ENCODE assay signal across 1 cellular context in genomic region chr1:226309398-226310122, GRCh38.
A peak's percentile ranks its signal among the peaks of the same experiment; 100 is the strongest.
TF ChIP-seq lines count a peak whose summit lies in the region.

No MANE protein-coding gene starts in this region.

TF ChIP-seq in HEK293, 187 proteins besides CTCF, POLR2A, EP300 and RAD21 (continued from another document):
- TF ChIP-seq ZNF501 (tag by site-specific recombination; IDR thresholded peaks at IDR 0.05) (peak; percentile 95), ZNF623 (tag by site-specific recombination; IDR thresholded peaks at IDR 0.05) (no peak), ZNF184 (tag by site-specific recombination; IDR thresholded peaks at IDR 0.05) (no peak; the same call in 1 of the 2 replicates), ZNF585B (tag by site-specific recombination; IDR thresholded peaks at IDR 0.05) (no peak), SETDB1 (IDR thresholded peaks at IDR 0.05; ENCODE audit: insufficient read length, low read length) (no peak), ZNF302 (tag by site-specific recombination; IDR thresholded peaks at IDR 0.05; ENCODE audit: low read depth) (no peak), ZNF350 (tag by site-specific recombination; IDR thresholded peaks at IDR 0.05) (no peak), ZNF449 (tag by site-specific recombination; IDR thresholded peaks at IDR 0.05) (peak; percentile 63), ZSCAN4 (tag by site-specific recombination; IDR thresholded peaks at IDR 0.05) (no peak; the same call in 1 of the 2 replicates), ZNF274 (IDR thresholded peaks at IDR 0.05; ENCODE audit: low read length) (no peak), ZNF274 (tag by site-specific recombination; IDR thresholded peaks at IDR 0.05; ENCODE audit: borderline replicate concordance) (no peak), ZNF654 (tag by site-specific recombination; IDR thresholded peaks at IDR 0.05; ENCODE audit: low read depth) (no peak), ZNF18 (tag by site-specific recombination; IDR thresholded peaks at IDR 0.05) (no peak; the same call in 1 of the 2 replicates), ZNF175 (tag by site-specific recombination; IDR thresholded peaks at IDR 0.05) (no peak), ZNF571 (tag by site-specific recombination; IDR thresholded peaks at IDR 0.05) (no peak), ZNF518A (tag by site-specific recombination; conservative IDR thresholded peaks at IDR 0.05; ENCODE audit: low read depth) (peak; percentile 31; the same call in 1 of the 2 replicates)
